ENCODE assay signal across 14 cellular contexts in the genomic region with DNA sequence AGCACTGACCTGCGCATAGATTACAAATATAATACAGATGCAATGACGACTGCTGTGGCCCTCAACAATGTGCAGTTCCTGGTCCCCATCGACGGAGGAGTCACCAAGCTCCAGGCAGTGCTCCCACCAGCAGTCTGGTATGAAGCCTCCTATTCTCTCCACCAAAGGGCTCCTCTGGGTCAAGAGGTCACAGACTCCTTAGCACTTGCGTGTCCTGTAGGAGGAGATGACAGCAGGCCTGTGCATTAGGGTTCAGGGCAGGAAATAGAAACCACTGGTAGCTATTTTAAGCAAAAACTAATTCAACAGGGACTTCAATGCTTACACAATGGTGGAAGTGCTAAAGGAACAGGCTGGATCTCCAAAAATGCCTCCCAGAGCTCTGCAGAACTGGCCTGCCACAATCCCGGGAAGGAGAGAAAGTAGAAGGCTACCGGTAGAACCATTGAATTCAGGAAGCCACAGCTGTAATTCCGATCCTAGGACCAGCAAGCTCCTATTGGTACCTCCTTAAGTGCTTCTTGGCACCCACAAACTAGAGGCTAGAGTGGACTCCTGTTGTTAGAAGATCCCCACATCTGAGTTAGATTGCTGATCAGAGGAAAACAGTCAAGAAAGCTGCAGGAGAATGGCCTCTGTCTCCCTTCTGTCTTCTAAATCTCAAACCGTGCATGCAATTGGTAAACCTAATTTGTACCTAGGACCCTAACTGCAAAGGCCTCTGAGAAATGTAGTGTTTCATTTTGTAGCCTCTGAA. TPM values are rescaled to one million over a fixed set of nuclear protein-coding genes. Genes with fewer than 3 reads are reported as not detected.
DNase-seq lines count a peak whose midpoint lies in the region; ATAC-seq and TF ChIP-seq lines count a peak whose summit lies in the region.
"Had no signal": no experiment of that assay in that cellular context is flagged by ENCODE, and none has a peak within 500 bp of the region (broad histone marks: within the 10 kb centered on the region; RNA-seq: fewer than 3 reads in every experiment).

No MANE protein-coding gene starts in this region.

- POLR2A ChIA-PET in GM10248 (lab: Yijun Ruan, JAX), result no interaction called here

- H3K9me3 ChIP-seq in lower lobe of right lung, result no peaks in the 10 kb centered on the region
- H3K9me3 ChIP-seq: adrenal gland had no signal

- H3K4me1 ChIP-seq in lower lobe of right lung, result no peaks in the 10 kb centered on the region
- H3K4me1 ChIP-seq: adrenal gland had no signal

- peak overlapping the region; percentile 2 for H3K27ac ChIP-seq in lower lobe of right lung
- H3K27ac ChIP-seq: adrenal gland had no signal

- H3K4me3 ChIP-seq in lower lobe of right lung, result no peak overlapping the region
- H3K4me3 ChIP-seq: adrenal gland had no signal

- CTCF ChIA-PET in GM10248 (lab: Yijun Ruan, JAX), result interaction anchor here (0.9 to 3.9 kb wide), 5 partner anchors 9 to 22 kb away, joined by 3 to 46 read pairs (median 4); no protein-coding TSS in a partner anchor

- no peaks in the 10 kb centered on the region for H3K36me3 ChIP-seq in lower lobe of right lung
- H3K36me3 ChIP-seq: adrenal gland had no signal

- DNase-seq in lower lobe of right lung, result no peak
- no peak for DNase-seq in mesenteric fat pad (ENCODE audit: low spot score)
- DNase-seq in NCI-H1105 (lab: John Stamatoyannopoulos, UW), result no peak
- DNase-seq in kidney glomerular epithelial cell (lab: John Stamatoyannopoulos, UW), result no peak
- no peak for DNase-seq in GM10248 (ENCODE audit: extremely low spot score)
- DNase-seq: activated CD4-positive, alpha-beta T cell treated with anti-CD3 and anti-CD28 coated beads, Interleukin-2, amount 50 U/mL, for 48 hours; adrenal gland; COR-L47; effector memory CD4-positive, alpha-beta T cell; SIG-M5 had no signal

- intact Hi-C loops in lower lobe of right lung (cut with DNase I), result no loop called here

- no peak for TF ChIP-seq CTCF in lower lobe of right lung (IDR thresholded peaks at IDR 0.05)
- TF ChIP-seq CTCF in GM10248 (IDR thresholded peaks at IDR 0.05; ENCODE audit: control extremely low read depth, extremely low read depth, low read depth, missing control alignments), result no peak

- ATAC-seq in GM18909 (IDR thresholded peaks at IDR 0.05; ENCODE audit: poor library complexity, unreplicated experiment) (peak; percentile 88), GM21619 (IDR thresholded peaks at IDR 0.05; ENCODE audit: unreplicated experiment) (peak; percentile 81), HG03521 (IDR thresholded peaks at IDR 0.05; ENCODE audit: unreplicated experiment) (peak; percentile 70), lower lobe of right lung (peak in 1 of 2 donors; percentile 70)

- no peaks in the 10 kb centered on the region for H3K27me3 ChIP-seq in lower lobe of right lung (ENCODE audit: low read depth)
- H3K27me3 ChIP-seq: adrenal gland had no signal

RNA-seq across cellular contexts. Expression of a gene that starts 12.7 kb away (rescaled TPM):
- total RNA-seq in lower lobe of right lung (5.9 TPM), mesenteric fat pad (1.7 TPM)
- total RNA-seq: H4 had no signal
